In the genomic region with DNA sequence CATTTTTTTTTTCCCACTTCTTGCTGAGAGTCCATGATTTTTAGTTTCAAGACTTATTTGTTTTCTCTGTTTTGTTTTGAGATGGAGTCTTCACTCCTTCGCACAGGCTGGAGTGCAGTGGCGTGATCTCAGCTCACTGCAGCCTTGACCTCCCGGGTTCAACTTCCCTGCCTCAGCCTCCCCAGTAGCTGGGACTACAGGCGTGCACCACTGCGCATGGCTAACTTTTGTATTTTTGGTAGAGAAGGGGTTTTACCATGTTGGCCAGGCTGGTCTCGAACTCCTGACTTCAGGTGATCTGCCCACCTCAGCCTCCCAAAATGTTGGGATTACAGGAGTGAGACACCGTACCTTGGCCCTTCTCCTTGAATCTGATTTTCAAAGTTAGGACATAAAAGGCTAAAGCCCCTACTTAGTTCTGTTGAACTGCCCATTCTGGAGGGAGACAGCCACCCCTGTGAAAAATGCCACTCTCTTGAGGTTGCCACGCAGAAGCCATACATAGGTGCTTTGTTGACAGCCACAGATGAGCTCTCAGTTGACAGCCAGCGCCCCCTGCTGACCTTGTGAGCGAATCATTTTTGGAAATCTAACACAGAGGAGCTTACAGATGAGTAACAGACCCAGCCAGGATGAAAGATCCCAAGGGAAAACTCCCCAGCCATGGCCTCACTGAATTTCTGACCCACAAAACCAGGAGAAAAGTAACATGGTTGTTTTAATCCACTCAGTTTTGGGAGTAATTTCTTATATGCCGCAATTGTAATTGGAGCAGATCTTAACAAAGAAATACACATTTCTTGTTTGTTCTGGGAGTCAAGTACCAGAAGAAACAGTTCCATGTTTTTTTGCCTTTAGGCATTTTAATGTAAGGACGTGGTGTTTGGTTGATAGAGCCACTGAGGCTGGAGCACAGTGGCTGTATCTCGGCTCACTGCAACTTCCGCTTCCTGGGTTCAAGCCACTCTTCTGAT, we compare ENCODE assay signal across 8 cellular contexts. TPM values are rescaled to one million over a fixed set of nuclear protein-coding genes. Genes with fewer than 3 reads are reported as not detected.
A peak's percentile ranks its signal among the peaks of the same experiment; 100 is the strongest.
DNase-seq lines count a peak whose midpoint lies in the region; ATAC-seq and TF ChIP-seq lines count a peak whose summit lies in the region.

No MANE protein-coding gene starts in this region.

- 59% methylated on average over 14 of the region's 14 CpGs for WGBS in suprapubic skin

- no peaks in the 10 kb centered on the region for H3K4me1 ChIP-seq in suprapubic skin

- in situ Hi-C loops in Caki2 (cut with HindIII; ENCODE audit: low pct_unique_long_range_greater_than_20kb, low sequenced_read_pairs), result no loop called here

- H3K9me3 ChIP-seq in suprapubic skin, result no peaks in the 10 kb centered on the region

- H3K27me3 ChIP-seq in suprapubic skin, result no peaks in the 10 kb centered on the region

- DNase-seq in Caki2 (ENCODE audit: low read depth), result peak; percentile 72
- DNase-seq in LoVo (ENCODE audit: low spot score), result peak; percentile 81
- peak; percentile 88 for DNase-seq in RPMI8226
- peak; percentile 63 to 75 for DNase-seq in activated T-helper 1 cell treated with anti-CD3 and anti-CD28 coated beads, Interleukin-2, amount 50 U/mL, for 16 hours (ENCODE audit: low read depth in 1 of 2, low spot score in 1 of 2)
- DNase-seq in foreskin fibroblast, result peak; percentile 80 to 95
- peak in 54 of 56 donors; percentile 6 to 95 (median 74) for DNase-seq in nucleus accumbens (lab: John Stamatoyannopoulos, UW)
- DNase-seq in suprapubic skin (ENCODE audit: low spot score in 2 of 2), result peak; percentile 86 to 91

- peak; percentile 79 for ATAC-seq in GM21526 (IDR thresholded peaks at IDR 0.05; ENCODE audit: low FRiP score, unreplicated experiment)

- H3K4me3 ChIP-seq in foreskin fibroblast (ENCODE audit: low read depth in 1 of 2, low read length in 2 of 2), result no peak overlapping the region
- H3K4me3 ChIP-seq in suprapubic skin, result no peak overlapping the region

- no peak for TF ChIP-seq POLR2A in suprapubic skin (IDR thresholded peaks at IDR 0.05)

- peak; percentile 71 for TF ChIP-seq CTCF in foreskin fibroblast (IDR thresholded peaks at IDR 0.05; ENCODE audit: low read depth, low read length)
- peak; percentile 57 to 72 for TF ChIP-seq CTCF in suprapubic skin (IDR thresholded peaks at IDR 0.05)

- H3K36me3 ChIP-seq in suprapubic skin, result no peaks in the 10 kb centered on the region

- H3K27ac ChIP-seq in suprapubic skin, result no peak overlapping the region

- no peak for TF ChIP-seq EP300 in suprapubic skin (IDR thresholded peaks at IDR 0.05)

RNA-seq across cellular contexts. Expression of gene PKD1L3, which starts 38.8 kb away (rescaled TPM):
- total RNA-seq in Caki2 (2014; rRNA removed; shearing (Covaris generic); ENCODE audit: low replicate concordance), result not detected in 2 replicates
- total RNA-seq in suprapubic skin, result under 1 TPM in 1 of 4 donors, not detected in 3; 0.16 TPM

RNA-seq across cellular contexts. Expression of gene DHODH, which starts 47.2 kb away (rescaled TPM):
- total RNA-seq in Caki2 (2014; rRNA removed; shearing (Covaris generic); ENCODE audit: low replicate concordance), result 3.5 and 8.4 TPM in 2 replicates
- 10 to 100 TPM in 1 of 4 donors, 1 to 10 TPM in 3; 4.8 to 10.5 (median 7.0) TPM for total RNA-seq in suprapubic skin
